8 cellular contexts compared by ENCODE assay signal in the genomic region with DNA sequence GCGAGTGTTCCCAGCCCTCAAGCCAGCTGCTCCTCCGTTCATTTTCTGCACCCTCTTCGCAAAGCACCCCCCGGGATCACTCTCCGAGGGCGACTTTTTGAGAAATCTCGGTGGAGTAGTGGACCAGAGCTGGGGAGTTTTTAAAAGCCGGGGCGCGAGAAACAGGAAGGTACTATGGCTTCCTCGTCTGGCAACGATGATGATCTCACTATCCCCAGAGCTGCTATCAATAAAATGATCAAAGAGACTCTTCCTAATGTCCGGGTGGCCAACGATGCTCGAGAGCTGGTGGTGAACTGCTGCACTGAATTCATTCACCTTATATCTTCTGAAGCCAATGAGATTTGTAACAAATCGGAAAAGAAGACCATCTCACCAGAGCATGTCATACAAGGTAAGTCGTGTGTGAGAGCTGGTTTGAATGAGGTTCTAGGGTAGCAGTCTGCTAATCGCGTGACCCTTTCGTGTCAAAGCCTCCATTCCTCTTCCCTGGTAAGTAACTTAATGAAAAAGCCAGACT. TPM values are rescaled to one million over a fixed set of nuclear protein-coding genes. Genes with fewer than 3 reads are reported as not detected.
DNase-seq lines count a peak whose midpoint lies in the region; ATAC-seq, FAIRE-seq and TF ChIP-seq lines count a peak whose summit lies in the region.

No MANE protein-coding gene starts in this region.

- H4K20me1 ChIP-seq in astrocyte (ENCODE audit: insufficient read depth, low read length), result peaks cover 45% of the 10 kb centered on the region

- H2AFZ ChIP-seq in astrocyte (ENCODE audit: low read depth, low read length), result peak overlapping the region; percentile 93

- H3K27me3 ChIP-seq in Caco-2 (replicated peaks; ENCODE audit: control insufficient read depth, insufficient read depth, low read length) (no peaks in the 10 kb centered on the region), astrocyte (ENCODE audit: insufficient read depth, low read length) (no peaks in the 10 kb centered on the region), iPS DF 6.9 (ENCODE audit: control insufficient read depth, insufficient read depth, low read length) (no peaks in the 10 kb centered on the region), skeletal muscle satellite cell (ENCODE audit: control insufficient read depth, insufficient read depth, low read length) (no peaks in the 10 kb centered on the region)

- H3K9ac ChIP-seq in astrocyte (ENCODE audit: low read length), result peak overlapping the region; percentile 98
- peak overlapping the region; percentile 99 for H3K9ac ChIP-seq in skeletal muscle satellite cell (ENCODE audit: low read depth, low read length)

- H3K9me3 ChIP-seq in Caco-2, result no peaks in the 10 kb centered on the region
- H3K9me3 ChIP-seq in astrocyte (ENCODE audit: insufficient read depth, low read depth, low read length), result no peaks in the 10 kb centered on the region
- no peaks in the 10 kb centered on the region for H3K9me3 ChIP-seq in iPS DF 6.9 (ENCODE audit: control insufficient read depth, insufficient read depth, low read length)
- H3K9me3 ChIP-seq in skeletal muscle satellite cell (replicated peaks; ENCODE audit: low read length), result no peaks in the 10 kb centered on the region

- BruUV-seq in Caco-2 (replicated peaks; lab: Mats Ljungman, UMichigan), result no TSS peak

- no CpG with 5 or more reads among the region's 20 CpGs for WGBS in iPS DF 6.9 (ENCODE audit: insufficient coverage, insufficient read length)

- ATAC-seq in GM19324 (IDR thresholded peaks at IDR 0.05; ENCODE audit: low FRiP score, unreplicated experiment) (peak; percentile 15), HG03354 (IDR thresholded peaks at IDR 0.05; ENCODE audit: poor library complexity, severe bottlenecking, unreplicated experiment) (peak; percentile 32)

- in situ Hi-C loops in SK-MEL-5 (cut with HindIII; ENCODE audit: low pct_unique_long_range_greater_than_20kb, low sequenced_read_pairs), result no loop called here

- H3K27me3 Mint-ChIP-seq in Caco-2 (ENCODE audit: insufficient read depth, unreplicated experiment), result no peaks in the 10 kb centered on the region
- no peaks in the 10 kb centered on the region for H3K27me3 Mint-ChIP-seq in astrocyte (ENCODE audit: low read depth, unreplicated experiment)

- DNase-seq in Caco-2, result peak in 1 of 2 experiments; percentile 3
- DNase-seq in SK-MEL-5 (ENCODE audit: low read depth, low spot score), result peak; percentile 28
- DNase-seq in astrocyte (ENCODE audit: low read depth), result peak; percentile 21
- no peak for DNase-seq in iPS DF 6.9 (ENCODE audit: low read depth, low spot score)
- no peak for DNase-seq in NCI-H128 (lab: John Stamatoyannopoulos, UW; ENCODE audit: unreplicated experiment)

- CTCF ChIA-PET in Caco-2 (lab: Charles Lee), result interaction anchor here (2.6 kb wide), 1 partner anchor 42 kb away, joined by 13 read pairs; no protein-coding TSS in a partner anchor

- peak overlapping the region; percentile 96 for H3K27ac Mint-ChIP-seq in Caco-2 (ENCODE audit: unreplicated experiment)
- peak overlapping the region; percentile 95 for H3K27ac Mint-ChIP-seq in astrocyte (ENCODE audit: unreplicated experiment)

- H3K4me2 ChIP-seq in astrocyte (ENCODE audit: low read length), result peak overlapping the region; percentile 92
- H3K4me2 ChIP-seq in skeletal muscle satellite cell (ENCODE audit: low read length), result peak overlapping the region; percentile 92

- TF ChIP-seq CTCF in Caco-2 (IDR thresholded peaks at IDR 0.05; ENCODE audit: insufficient read depth in 1 of 2, low read depth in 1 of 2, low read length in 1 of 2, severe bottlenecking in 1 of 2, unreplicated experiment in 1 of 2) (no peak), astrocyte (IDR thresholded peaks at IDR 0.05; ENCODE audit: insufficient read depth, low read depth, low read length) (no peak)

- H3K4me1 Mint-ChIP-seq in Caco-2 (ENCODE audit: low read depth, unreplicated experiment), result no peaks in the 10 kb centered on the region
- H3K4me1 Mint-ChIP-seq in astrocyte (ENCODE audit: low read depth, unreplicated experiment), result peaks cover 10% of the 10 kb centered on the region

- H3K79me2 ChIP-seq in astrocyte (ENCODE audit: insufficient read depth, low read length), result peaks cover 68% of the 10 kb centered on the region

- H3K4me3 ChIP-seq in Caco-2 (ENCODE audit: low read depth, low read length), result peak overlapping the region; percentile 64
- H3K4me3 ChIP-seq in astrocyte (ENCODE audit: insufficient read depth, low read depth, low read length), result peak overlapping the region; percentile 95
- H3K4me3 ChIP-seq in iPS DF 6.9 (ENCODE audit: low read length), result peak overlapping the region; percentile 74; the same call in 1 of the 2 replicates
- H3K4me3 ChIP-seq in skeletal muscle satellite cell (ENCODE audit: low read length), result peak overlapping the region; percentile 97

- H3K9me3 Mint-ChIP-seq in Caco-2 (ENCODE audit: unreplicated experiment), result no peaks in the 10 kb centered on the region
- no peaks in the 10 kb centered on the region for H3K9me3 Mint-ChIP-seq in astrocyte (ENCODE audit: unreplicated experiment)

- H3K36me3 ChIP-seq in Caco-2 (ENCODE audit: control insufficient read depth, insufficient read depth, low read length) (no peaks in the 10 kb centered on the region), astrocyte (ENCODE audit: insufficient read depth, low read length) (no peaks in the 10 kb centered on the region), iPS DF 6.9 (ENCODE audit: control insufficient read depth, insufficient read depth, low read length) (no peaks in the 10 kb centered on the region), skeletal muscle satellite cell (ENCODE audit: insufficient read depth, low read length) (peaks cover 3% of the 10 kb centered on the region)

- intact Hi-C loops in Caco-2 (cut with micrococcal nuclease; ENCODE audit: unreplicated experiment), result no loop called here

- FAIRE-seq in astrocyte (lab: Jason Lieb, UNC), result no peak

- H3K36me3 Mint-ChIP-seq in Caco-2 (ENCODE audit: insufficient read depth, unreplicated experiment), result peaks cover 8% of the 10 kb centered on the region
- H3K36me3 Mint-ChIP-seq in astrocyte (ENCODE audit: low read depth, unreplicated experiment), result peaks cover 2% of the 10 kb centered on the region

- peak overlapping the region; percentile 94 for H3K4me3 Mint-ChIP-seq in Caco-2 (ENCODE audit: unreplicated experiment)
- H3K4me3 Mint-ChIP-seq in astrocyte (ENCODE audit: unreplicated experiment), result peak overlapping the region; percentile 91

- H3K4me1 ChIP-seq in Caco-2 (peaks cover 6% of the 10 kb centered on the region; the same call in 1 of the 2 replicates), astrocyte (ENCODE audit: insufficient read depth, low read length) (peaks cover 3% of the 10 kb centered on the region), iPS DF 6.9 (ENCODE audit: control insufficient read depth, insufficient read depth, low read length) (no peaks in the 10 kb centered on the region), skeletal muscle satellite cell (ENCODE audit: control insufficient read depth, insufficient read depth, low read length) (peaks cover 14% of the 10 kb centered on the region)

- H3K27ac ChIP-seq in astrocyte (ENCODE audit: low read depth, low read length) (peak overlapping the region; percentile 95), iPS DF 6.9 (ENCODE audit: low read length) (no peak overlapping the region)

- POLR2A ChIA-PET in Caco-2 (lab: Charles Lee), result interaction anchor here (2.2 kb wide), 1 partner anchor 42 kb away, joined by 8 read pairs; no protein-coding TSS in a partner anchor

RNA-seq across cellular contexts. Expression of a gene that starts 0.8 kb away (rescaled TPM):
- 29.9 and 30.5 TPM in 2 replicates for total RNA-seq in Caco-2 (2022)
- 37.4 and 39.2 TPM in 2 replicates for total RNA-seq in SK-MEL-5 (2014; rRNA removed; shearing (Covaris generic))
- polyA plus RNA-seq in SK-MEL-5 (2015; cell fraction: cytosol; rRNA removed), result 21.7 and 29.2 TPM in 2 replicates
- 8.7 and 11.8 TPM in 2 replicates for polyA plus RNA-seq in SK-MEL-5 (2015; cell fraction: nucleus; rRNA removed)
- total RNA-seq in astrocyte, result 76.9 and 77.1 TPM in 2 replicates
- 39.5 and 44.1 TPM in 2 replicates for total RNA-seq in skeletal muscle satellite cell (2012; rRNA removed)

Comparison
In these comparisons a context has a peak if more than half of its experiments do, and no peak if none do; other contexts are left out.
1. DNase-seq: peak in SK-MEL-5 (single experiment) and astrocyte (single experiment); none in iPS DF 6.9 (single experiment) and NCI-H128 (single experiment).
2. Peak in every context shown above with its lines, with median percentiles within 50 percentile points of each other: H3K4me3 ChIP-seq.